9 cellular contexts compared by ENCODE assay signal in genomic region chr1:202005958-202006357, GRCh38. TPM values are rescaled to one million over a fixed set of nuclear protein-coding genes. Genes with fewer than 3 reads are reported as not detected.
A peak's percentile ranks its signal among the peaks of the same experiment; 100 is the strongest.
DNase-seq lines count a peak whose midpoint lies in the region; ATAC-seq and TF ChIP-seq lines count a peak whose summit lies in the region.
"Had no signal": no experiment of that assay in that cellular context is flagged by ENCODE, and none has a peak within 500 bp of the region (broad histone marks: within the 10 kb centered on the region; RNA-seq: fewer than 3 reads in every experiment).

No MANE protein-coding gene starts in this region.

- CTCF ChIA-PET in AG04449 (lab: Yijun Ruan, JAX), result interaction anchor here (0.9 to 24.4 kb wide), 7 partner anchors 7 to 138 kb away, joined by 3 to 956 read pairs (median 6); partner anchors contain the start of genes ELF3, GPR37L1 and RNPEP

- POLR2A ChIA-PET in AG04449 (lab: Yijun Ruan, JAX), result no interaction called here

- peaks cover 0 to 47% (median 12%) of the 10 kb centered on the region in 4 donors for H3K36me3 ChIP-seq in right lobe of liver

- TF ChIP-seq POLR2A in right lobe of liver (IDR thresholded peaks at IDR 0.05), result no peak

- no peaks in the 10 kb centered on the region for H3K9me3 ChIP-seq in right lobe of liver

- H3K4me3 ChIP-seq in AG04449 (ENCODE audit: low read depth, low read length) (no peak overlapping the region), HFF-Myc (replicated peaks; ENCODE audit: low read depth, low read length) (no peak overlapping the region), astrocyte of the spinal cord (ENCODE audit: low read depth, low read length) (no peak overlapping the region), right lobe of liver (no peak overlapping the region)

- TF ChIP-seq CTCF in AG04449 (IDR thresholded peaks at IDR 0.05; ENCODE audit: insufficient read depth, low read length, missing control alignments) (peak; percentile 28), HFF-Myc (IDR thresholded peaks at IDR 0.05; ENCODE audit: low read depth, low read length, missing control alignments) (peak; percentile 33), astrocyte of the spinal cord (IDR thresholded peaks at IDR 0.05; ENCODE audit: low read depth, low read length) (peak; percentile 43), right lobe of liver (IDR thresholded peaks at IDR 0.05) (peak; percentile 35 to 59 (median 54))

- WGBS in right lobe of liver (ENCODE audit: insufficient coverage, low coverage, low lambda C conversion rate, missing lambda C conversion rate), result 68% methylated on average over 2 of the region's 2 CpGs

- peaks cover 0 to 14% (median 5%) of the 10 kb centered on the region in 4 donors for H3K4me1 ChIP-seq in right lobe of liver

- H3K27ac ChIP-seq in right lobe of liver, result no peak overlapping the region

- H3K27me3 ChIP-seq in right lobe of liver, result no peaks in the 10 kb centered on the region

- no peak for ATAC-seq in right lobe of liver
- ATAC-seq in GM21529 (IDR thresholded peaks at IDR 0.05; ENCODE audit: unreplicated experiment), result no peak

- intact Hi-C loops in right lobe of liver (cut with DNase I), result loop anchor here in 1 of 2 donors (2.0 kb wide), 1 partner anchor 113 kb away; no protein-coding TSS in a partner anchor

- in situ Hi-C loops in astrocyte of the spinal cord (cut with HindIII; ENCODE audit: low sequenced_read_pairs), result no loop called here

- DNase-seq in AG04449 (ENCODE audit: low read depth, low spot score) (no peak), HFF-Myc (ENCODE audit: extremely low read depth, low read depth) (no peak), astrocyte of the spinal cord (ENCODE audit: low read depth, low spot score) (peak; percentile 12), right lobe of liver (no peak), cortex of kidney (lab: John Stamatoyannopoulos, UW) (no peak), NOMO-1 treated with dmso at 0.1 percent for 144 hours (lab: John Stamatoyannopoulos, UW; ENCODE audit: unreplicated experiment) (no peak), T-helper 2 cell (no peak)
- DNase-seq: occipital lobe had no signal

RNA-seq across cellular contexts. Expression of gene ELF3, which starts 4.4 kb away (rescaled TPM):
- total RNA-seq in right lobe of liver, result 100 to 1,000 TPM in 1 of 6 experiments, 10 to 100 TPM in 5; 12.6 to 266 (median 57.8) TPM

RNA-seq across cellular contexts. Expression of gene RNPEP, which starts 23.5 kb away (rescaled TPM):
- 10 to 100 TPM; 28.9 to 51.5 (median 41.3) TPM for total RNA-seq in right lobe of liver

RNA-seq across cellular contexts. Expression of gene TIMM17A, which starts 50.7 kb away (rescaled TPM):
- total RNA-seq in right lobe of liver, result 10 to 100 TPM; 26.5 to 44.1 (median 38.1) TPM

RNA-seq across cellular contexts. Expression of gene LMOD1, which starts 59.6 kb away (rescaled TPM):
- 1 to 10 TPM; 1.1 to 3.5 (median 2.1) TPM for total RNA-seq in right lobe of liver
